In genomic region chr6:45074423-45074822, GRCh38 we compare ENCODE assay signal across 22 cellular contexts.
DNase-seq lines count a peak whose midpoint lies in the region; ATAC-seq, FAIRE-seq and TF ChIP-seq lines count a peak whose summit lies in the region.
"Had no signal": no experiment of that assay in that cellular context is flagged by ENCODE, and none has a peak within 500 bp of the region (broad histone marks: within the 10 kb centered on the region; RNA-seq: fewer than 3 reads in every experiment).

No MANE protein-coding gene starts in this region.

- H3K36me3 Mint-ChIP-seq in activated CD8-positive, alpha-beta T cell treated with anti-CD3 and anti-CD28 coated beads for 36 hours (ENCODE audit: low read depth): peaks cover 15% of the 10 kb centered on the region
- peaks cover 7% of the 10 kb centered on the region for H3K36me3 Mint-ChIP-seq in activated CD8-positive, alpha-beta T cell treated with anti-CD3 and anti-CD28 coated beads, Interleukin-2, amount 10 ng/mL, durations not matched to agents 7 days and 5 days (ENCODE audit: low read depth)
- H3K36me3 Mint-ChIP-seq in osteocyte (ENCODE audit: unreplicated experiment): peaks cover 9% of the 10 kb centered on the region
- no peaks in the 10 kb centered on the region for H3K36me3 Mint-ChIP-seq in effector memory CD8-positive, alpha-beta T cell (ENCODE audit: insufficient read depth)

- H3K27me3 Mint-ChIP-seq in activated CD8-positive, alpha-beta T cell treated with anti-CD3 and anti-CD28 coated beads for 36 hours: no peaks in the 10 kb centered on the region
- no peaks in the 10 kb centered on the region for H3K27me3 Mint-ChIP-seq in activated CD8-positive, alpha-beta T cell treated with anti-CD3 and anti-CD28 coated beads, Interleukin-2, amount 10 ng/mL, durations not matched to agents 7 days and 5 days (ENCODE audit: low read depth)
- H3K27me3 Mint-ChIP-seq in osteocyte (ENCODE audit: unreplicated experiment): no peaks in the 10 kb centered on the region
- no peaks in the 10 kb centered on the region for H3K27me3 Mint-ChIP-seq in effector memory CD8-positive, alpha-beta T cell

- ATAC-seq in activated CD8-positive, alpha-beta T cell treated with anti-CD3 and anti-CD28 coated beads for 36 hours: no peak
- no peak for ATAC-seq in activated CD8-positive, alpha-beta T cell treated with anti-CD3 and anti-CD28 coated beads, Interleukin-2, amount 10 ng/mL, durations not matched to agents 7 days and 5 days
- ATAC-seq in effector memory CD8-positive, alpha-beta T cell (replicated peaks): no peak
- ATAC-seq: gastrocnemius medialis, HepG2, right cardiac atrium had no signal

- H3K27ac ChIP-seq in colonic mucosa: no peak overlapping the region
- H3K27ac ChIP-seq: C4-2B, gastrocnemius medialis, neutrophil had no signal

- H3K9me3 ChIP-seq in colonic mucosa: no peaks in the 10 kb centered on the region

- TF ChIP-seq CTCF in activated CD8-positive, alpha-beta T cell treated with anti-CD3 and anti-CD28 coated beads for 36 hours (IDR thresholded peaks at IDR 0.05): no peak
- TF ChIP-seq CTCF in bronchial epithelial cell (IDR thresholded peaks at IDR 0.05; ENCODE audit: insufficient read depth, low read length, severe bottlenecking) (no peak), osteocyte (IDR thresholded peaks at IDR 0.05) (no peak), colonic mucosa (IDR thresholded peaks at IDR 0.05) (no peak)

- peaks cover 34% of the 10 kb centered on the region for H3K4me1 Mint-ChIP-seq in activated CD8-positive, alpha-beta T cell treated with anti-CD3 and anti-CD28 coated beads for 36 hours (ENCODE audit: low read depth)
- H3K4me1 Mint-ChIP-seq in activated CD8-positive, alpha-beta T cell treated with anti-CD3 and anti-CD28 coated beads, Interleukin-2, amount 10 ng/mL, durations not matched to agents 7 days and 5 days (ENCODE audit: low read depth): peaks cover 9% of the 10 kb centered on the region
- peaks cover 35% of the 10 kb centered on the region for H3K4me1 Mint-ChIP-seq in osteocyte (ENCODE audit: unreplicated experiment)
- H3K4me1 Mint-ChIP-seq in effector memory CD8-positive, alpha-beta T cell (ENCODE audit: low read depth in 2 of 2): no peaks in the 10 kb centered on the region

- H3K9me3 Mint-ChIP-seq in activated CD8-positive, alpha-beta T cell treated with anti-CD3 and anti-CD28 coated beads for 36 hours: peaks cover 19% of the 10 kb centered on the region
- peaks cover 11% of the 10 kb centered on the region for H3K9me3 Mint-ChIP-seq in activated CD8-positive, alpha-beta T cell treated with anti-CD3 and anti-CD28 coated beads, Interleukin-2, amount 10 ng/mL, durations not matched to agents 7 days and 5 days (ENCODE audit: insufficient read depth)
- peaks cover 10% of the 10 kb centered on the region for H3K9me3 Mint-ChIP-seq in osteocyte (ENCODE audit: unreplicated experiment)
- peaks cover 6 to 10% of the 10 kb centered on the region in 2 donors for H3K9me3 Mint-ChIP-seq in effector memory CD8-positive, alpha-beta T cell

- intact Hi-C loops in activated CD8-positive, alpha-beta T cell treated with anti-CD3 and anti-CD28 coated beads for 36 hours (cut with micrococcal nuclease): no loop called here
- intact Hi-C loops in colonic mucosa (cut with DNase I): no loop called here

- H3K27ac Mint-ChIP-seq in activated CD8-positive, alpha-beta T cell treated with anti-CD3 and anti-CD28 coated beads for 36 hours: peak overlapping the region; percentile 11
- H3K27ac Mint-ChIP-seq in activated CD8-positive, alpha-beta T cell treated with anti-CD3 and anti-CD28 coated beads, Interleukin-2, amount 10 ng/mL, durations not matched to agents 7 days and 5 days: no peak overlapping the region
- peak overlapping the region; percentile 60 for H3K27ac Mint-ChIP-seq in osteocyte (ENCODE audit: unreplicated experiment)
- no peak overlapping the region for H3K27ac Mint-ChIP-seq in effector memory CD8-positive, alpha-beta T cell

- POLR2A ChIA-PET in activated CD8-positive, alpha-beta T cell treated with anti-CD3 and anti-CD28 coated beads for 36 hours (lab: Charles Lee): no interaction called here
- POLR2A ChIA-PET in activated CD8-positive, alpha-beta T cell treated with anti-CD3 and anti-CD28 coated beads, Interleukin-2, amount 10 ng/mL, durations not matched to agents 7 days and 5 days (lab: Charles Lee): no interaction called here

- CTCF ChIA-PET in activated CD8-positive, alpha-beta T cell treated with anti-CD3 and anti-CD28 coated beads for 36 hours (lab: Charles Lee): no interaction called here
- CTCF ChIA-PET in activated CD8-positive, alpha-beta T cell treated with anti-CD3 and anti-CD28 coated beads, Interleukin-2, amount 10 ng/mL, durations not matched to agents 7 days and 5 days (lab: Charles Lee): no interaction called here

- no peak for FAIRE-seq in bronchial epithelial cell (lab: Jason Lieb, UNC)
- FAIRE-seq: A204.1, HepG2 had no signal

- H3K4me1 ChIP-seq in colonic mucosa: no peaks in the 10 kb centered on the region
- H3K4me1 ChIP-seq: gastrocnemius medialis had no signal

- no peak for DNase-seq in activated CD8-positive, alpha-beta T cell treated with anti-CD3 and anti-CD28 coated beads for 36 hours
- no peak for DNase-seq in activated CD8-positive, alpha-beta T cell treated with anti-CD3 and anti-CD28 coated beads, Interleukin-2, amount 10 ng/mL, durations not matched to agents 7 days and 5 days
- DNase-seq in NOMO-1 (lab: John Stamatoyannopoulos, UW; ENCODE audit: unreplicated experiment in 2 of 2) (peak; percentile 4 to 49), bronchial epithelial cell (ENCODE audit: low read depth) (peak; percentile 37), osteocyte (ENCODE audit: extremely low spot score, unreplicated experiment) (no peak), colonic mucosa (no peak), D341Med (ENCODE audit: low spot score) (no peak)
- no peak for DNase-seq in effector memory CD8-positive, alpha-beta T cell
- DNase-seq: activated gamma-delta T cell; aorta; DMS53; gastrocnemius medialis; left cardiac atrium; MM.1S; NCI-H2029; right cardiac atrium; SHP77 treated with DMSO at 0.1 percent for 48 hours; stimulated activated naive CD4-positive, alpha-beta T cell treated with Interleukin-2 at 50 U/mL for 16 hours had no signal

- no peak overlapping the region for H3K4me3 ChIP-seq in bronchial epithelial cell (ENCODE audit: low read depth, low read length)
- no peak overlapping the region for H3K4me3 ChIP-seq in colonic mucosa
- H3K4me3 ChIP-seq: gastrocnemius medialis had no signal

- H3K36me3 ChIP-seq in bronchial epithelial cell (ENCODE audit: control insufficient read depth, insufficient read depth, low read length) (no peaks in the 10 kb centered on the region), colonic mucosa (no peaks in the 10 kb centered on the region)
- H3K36me3 ChIP-seq: gastrocnemius medialis, neutrophil had no signal

- no peak overlapping the region for H3K4me3 Mint-ChIP-seq in activated CD8-positive, alpha-beta T cell treated with anti-CD3 and anti-CD28 coated beads for 36 hours
- H3K4me3 Mint-ChIP-seq in activated CD8-positive, alpha-beta T cell treated with anti-CD3 and anti-CD28 coated beads, Interleukin-2, amount 10 ng/mL, durations not matched to agents 7 days and 5 days: no peak overlapping the region
- no peak overlapping the region for H3K4me3 Mint-ChIP-seq in osteocyte (ENCODE audit: unreplicated experiment)
- no peak overlapping the region for H3K4me3 Mint-ChIP-seq in effector memory CD8-positive, alpha-beta T cell

- H3K9ac ChIP-seq in colonic mucosa (ENCODE audit: low read depth in 2 of 2, low read length in 2 of 2): no peak overlapping the region

- H3K27me3 ChIP-seq in bronchial epithelial cell (ENCODE audit: control insufficient read depth, insufficient read depth, low read length) (no peaks in the 10 kb centered on the region), colonic mucosa (no peaks in the 10 kb centered on the region)
- H3K27me3 ChIP-seq: gastrocnemius medialis, neutrophil had no signal

Comparison
In these comparisons a context has a peak if more than half of its experiments do, and no peak if none do; other contexts are left out.
1. H3K27ac Mint-ChIP-seq: peak in activated CD8-positive, alpha-beta T cell treated with anti-CD3 and anti-CD28 coated beads for 36 hours (single experiment) and osteocyte (single experiment); none in activated CD8-positive, alpha-beta T cell treated with anti-CD3 and anti-CD28 coated beads, Interleukin-2, amount 10 ng/mL, durations not matched to agents 7 days and 5 days (single experiment) and effector memory CD8-positive, alpha-beta T cell (0 of 2).
2. DNase-seq: peak in NOMO-1 (2 of 2) and bronchial epithelial cell (single experiment); none in activated CD8-positive, alpha-beta T cell treated with anti-CD3 and anti-CD28 coated beads for 36 hours (single experiment), activated CD8-positive, alpha-beta T cell treated with anti-CD3 and anti-CD28 coated beads, Interleukin-2, amount 10 ng/mL, durations not matched to agents 7 days and 5 days (single experiment), osteocyte (single experiment), effector memory CD8-positive, alpha-beta T cell (0 of 3), colonic mucosa (single experiment) and D341Med (single experiment).